In genomic region chr17:81858967-81859905, GRCh38 we compare ENCODE assay signal across 9 cellular contexts. TPM values are rescaled to one million over a fixed set of nuclear protein-coding genes. Genes with fewer than 3 reads are reported as not detected.
DNase-seq lines count a peak whose midpoint lies in the region; ATAC-seq and TF ChIP-seq lines count a peak whose summit lies in the region.
"Had no signal": no experiment of that assay in that cellular context is flagged by ENCODE, and none has a peak within 500 bp of the region (broad histone marks: within the 10 kb centered on the region; RNA-seq: fewer than 3 reads in every experiment).

No MANE protein-coding gene starts in this region.

- H3K4me1 ChIP-seq in adipocyte (ENCODE audit: control insufficient read depth, insufficient read depth, low read length) (peaks cover 61% of the 10 kb centered on the region), right lobe of liver (peaks cover 0 to 58% (median 27%) of the 10 kb centered on the region in 4 donors), upper lobe of right lung (peaks cover 23% of the 10 kb centered on the region)

- ATAC-seq in right lobe of liver (no peak), upper lobe of right lung (no peak), HG02852 (IDR thresholded peaks at IDR 0.05; ENCODE audit: unreplicated experiment) (no peak), HG03108 (IDR thresholded peaks at IDR 0.05; ENCODE audit: unreplicated experiment) (no peak)

- H3K27ac Mint-ChIP-seq in activated naive CD4-positive, alpha-beta T cell treated with anti-CD3 and anti-CD28 coated beads, Interleukin-2, amount 10 ng/mL, durations not matched to agents 7 days and 5 days, result peak overlapping the region; percentile 91

- H3K27me3 Mint-ChIP-seq in activated naive CD4-positive, alpha-beta T cell treated with anti-CD3 and anti-CD28 coated beads, Interleukin-2, amount 10 ng/mL, durations not matched to agents 7 days and 5 days, result peaks cover 7% of the 10 kb centered on the region

- intact Hi-C loops in right lobe of liver (cut with DNase I) (no loop called here), upper lobe of right lung (cut with DNase I) (no loop called here)

- peaks cover 41% of the 10 kb centered on the region for H3K36me3 Mint-ChIP-seq in activated naive CD4-positive, alpha-beta T cell treated with anti-CD3 and anti-CD28 coated beads, Interleukin-2, amount 10 ng/mL, durations not matched to agents 7 days and 5 days

- DNase-seq in activated naive CD4-positive, alpha-beta T cell treated with anti-CD3 and anti-CD28 coated beads, Interleukin-2, amount 10 ng/mL, durations not matched to agents 7 days and 5 days, result peak; percentile 33
- DNase-seq in activated naive CD4-positive, alpha-beta T cell (lab: John Stamatoyannopoulos, UW), result no peak
- DNase-seq in adipocyte (ENCODE audit: low read depth) (peak; percentile 41), right lobe of liver (no peak), upper lobe of right lung (no peak)
- no peak for DNase-seq in activated effector memory CD4-positive, alpha-beta T cell treated with anti-CD3 and anti-CD28 coated beads, Interleukin-2, amount 50 U/mL, for 16 hours

- TF ChIP-seq CTCF in right lobe of liver (IDR thresholded peaks at IDR 0.05) (no peak), upper lobe of right lung (IDR thresholded peaks at IDR 0.05) (no peak)

- H3K9me3 ChIP-seq in adipocyte (ENCODE audit: control insufficient read depth, low read length) (no peaks in the 10 kb centered on the region), right lobe of liver (no peaks in the 10 kb centered on the region), upper lobe of right lung (no peaks in the 10 kb centered on the region)

- no peaks in the 10 kb centered on the region for H3K9me3 Mint-ChIP-seq in activated naive CD4-positive, alpha-beta T cell treated with anti-CD3 and anti-CD28 coated beads, Interleukin-2, amount 10 ng/mL, durations not matched to agents 7 days and 5 days

- WGBS in right lobe of liver (ENCODE audit: insufficient coverage, low coverage, low lambda C conversion rate, missing lambda C conversion rate), result 7% methylated on average over 8 of the region's 23 CpGs

- H3K4me3 Mint-ChIP-seq in activated naive CD4-positive, alpha-beta T cell treated with anti-CD3 and anti-CD28 coated beads, Interleukin-2, amount 10 ng/mL, durations not matched to agents 7 days and 5 days, result peak overlapping the region; percentile 91

- H3K4me3 ChIP-seq in adipocyte (ENCODE audit: low read length) (peak overlapping the region; percentile 86), right lobe of liver (peak overlapping the region; percentile 98 to 99 (median 98)), upper lobe of right lung (peak overlapping the region; percentile 93)

- H3K36me3 ChIP-seq in adipocyte (ENCODE audit: control insufficient read depth, insufficient read depth, low read length, severe bottlenecking) (peaks cover 41% of the 10 kb centered on the region), right lobe of liver (peaks cover under 1 to 43% (median 20%) of the 10 kb centered on the region in 4 donors), upper lobe of right lung (peaks cover 47% of the 10 kb centered on the region)

- peak overlapping the region; percentile 79 to 92 (median 80) for H3K27ac ChIP-seq in right lobe of liver
- H3K27ac ChIP-seq in upper lobe of right lung, result peak overlapping the region; percentile 94

- no peak for TF ChIP-seq POLR2A in right lobe of liver (IDR thresholded peaks at IDR 0.05)

- peak overlapping the region; percentile 92 for H3K9ac ChIP-seq in adipocyte (ENCODE audit: low read length)

- H3K27me3 ChIP-seq in adipocyte (replicated peaks; ENCODE audit: control insufficient read depth, insufficient read depth, low read length), result no peaks in the 10 kb centered on the region
- no peaks in the 10 kb centered on the region for H3K27me3 ChIP-seq in right lobe of liver
- no peaks in the 10 kb centered on the region for H3K27me3 ChIP-seq in upper lobe of right lung

- H3K4me1 Mint-ChIP-seq in activated naive CD4-positive, alpha-beta T cell treated with anti-CD3 and anti-CD28 coated beads, Interleukin-2, amount 10 ng/mL, durations not matched to agents 7 days and 5 days, result peaks cover 56% of the 10 kb centered on the region

- CTCF ChIA-PET in activated naive CD4-positive, alpha-beta T cell treated with anti-CD3 and anti-CD28 coated beads, Interleukin-2, amount 10 ng/mL, durations not matched to agents 7 days and 5 days (lab: Charles Lee), result no interaction called here

RNA-seq across cellular contexts. Expression of gene P4HB, which starts 1.1 kb away (rescaled TPM):
- 1,000 to 10,000 TPM in 5 of 6 experiments, 100 to 1,000 TPM in 1; 856 to 5,039 (median 1,455) TPM for total RNA-seq in right lobe of liver
- total RNA-seq in upper lobe of right lung, result 462 TPM

RNA-seq across cellular contexts. Expression of gene ARHGDIA, which starts 11.9 kb away (rescaled TPM):
- 100 to 1,000 TPM in 5 of 6 experiments, 10 to 100 TPM in 1; 92.4 to 162 (median 137) TPM for total RNA-seq in right lobe of liver
- total RNA-seq in upper lobe of right lung, result 386 TPM

RNA-seq across cellular contexts. Expression of gene PPP1R27, which starts 24.4 kb away (rescaled TPM):
- total RNA-seq in right lobe of liver (under 1 TPM in 3 of 6 experiments, not detected in 3; 0.27 to 0.62 (median 0.40) TPM), upper lobe of right lung (not detected)
- total RNA-seq: glomerular endothelial cell had no signal

RNA-seq across cellular contexts. Expression of gene MCRIP1, which starts 26.1 kb away (rescaled TPM):
- total RNA-seq in right lobe of liver (10 to 100 TPM; 19.0 to 32.6 (median 25.7) TPM), upper lobe of right lung (72.8 TPM)

RNA-seq across cellular contexts. Expression of gene ALYREF, which starts 32.1 kb away (rescaled TPM):
- total RNA-seq in right lobe of liver (10 to 100 TPM; 11.6 to 20.3 (median 18.8) TPM), upper lobe of right lung (39.4 TPM)

Comparison
In these comparisons a context has a peak if more than half of its experiments do, and no peak if none do; other contexts are left out.
1. DNase-seq: peak in activated naive CD4-positive, alpha-beta T cell treated with anti-CD3 and anti-CD28 coated beads, Interleukin-2, amount 10 ng/mL, durations not matched to agents 7 days and 5 days (single experiment) and adipocyte (single experiment); none in activated naive CD4-positive, alpha-beta T cell (0 of 4), right lobe of liver (0 of 3), upper lobe of right lung (single experiment) and activated effector memory CD4-positive, alpha-beta T cell treated with anti-CD3 and anti-CD28 coated beads, Interleukin-2, amount 50 U/mL, for 16 hours (single experiment).
2. Peak in every context shown above with its lines, with median percentiles within 50 percentile points of each other: H3K4me3 ChIP-seq.